9 cellular contexts compared by ENCODE assay signal in genomic region chr6:11324453-11325023, GRCh38.
DNase-seq lines count a peak whose midpoint lies in the region; ATAC-seq and TF ChIP-seq lines count a peak whose summit lies in the region.
"Had no signal": no experiment of that assay in that cellular context is flagged by ENCODE, and none has a peak within 500 bp of the region (broad histone marks: within the 10 kb centered on the region; RNA-seq: fewer than 3 reads in every experiment).

No MANE protein-coding gene starts in this region.

- H2AFZ ChIP-seq in MM.1S (ENCODE audit: low read length), result no peak overlapping the region

- no peak overlapping the region for H4K8ac ChIP-seq in mesendoderm (ENCODE audit: low read depth, low read length)

- H4K20me1 ChIP-seq in MM.1S (ENCODE audit: insufficient read depth, low read length), result no peaks in the 10 kb centered on the region

- H3K79me2 ChIP-seq in MM.1S (ENCODE audit: low read length) (peaks cover 19% of the 10 kb centered on the region), mesendoderm (ENCODE audit: control insufficient read depth, insufficient read depth, low read length) (no peaks in the 10 kb centered on the region)

- H3K4me3 ChIP-seq in MM.1S (ENCODE audit: low read length), result no peak overlapping the region
- no peak overlapping the region for H3K4me3 ChIP-seq in heart left ventricle
- H3K4me3 ChIP-seq in mesendoderm (ENCODE audit: low read length), result no peak overlapping the region
- H3K4me3 ChIP-seq in psoas muscle, result no peak overlapping the region

- POLR2A ChIA-PET in GM10248 (lab: Yijun Ruan, JAX), result no interaction called here

- 96 to 98% (median 97%) methylated on average over 6 of the region's 6 CpGs for WGBS in heart left ventricle, 4 donors
- no CpG with 5 or more reads among the region's 6 CpGs for WGBS in mesendoderm (ENCODE audit: extremely low coverage, insufficient coverage, low lambda C conversion rate)
- WGBS in psoas muscle, 3 donors, result 90 to 91% (median 90%) methylated on average over 6 of the region's 6 CpGs

- H3K23ac ChIP-seq in mesendoderm (ENCODE audit: low read length), result no peak overlapping the region

- no peaks in the 10 kb centered on the region for H3F3A ChIP-seq in MM.1S (ENCODE audit: insufficient read depth, low read length)

- H4K5ac ChIP-seq in mesendoderm (ENCODE audit: low read length), result no peak overlapping the region

- no peak overlapping the region for H3K4ac ChIP-seq in mesendoderm (ENCODE audit: low read depth, low read length)

- intact Hi-C loops in heart left ventricle (cut with DNase I), result loop anchor here in 1 of 10 donors (5.0 kb wide), 1 partner anchor 158 kb away; no protein-coding TSS in a partner anchor
- intact Hi-C loops in psoas muscle (cut with DNase I), result no loop called here

- no peak overlapping the region for H2AK5ac ChIP-seq in mesendoderm (ENCODE audit: low read length)

- DNase-seq in GM10248 (ENCODE audit: extremely low spot score), result peak; percentile 69
- peak; percentile 7 for DNase-seq in MM.1S
- peak; percentile 38 for DNase-seq in left kidney (ENCODE audit: low read depth, low spot score)
- no peak for DNase-seq in heart left ventricle
- DNase-seq in mesendoderm, result no peak
- no peak for DNase-seq in SKM-1 (lab: John Stamatoyannopoulos, UW; ENCODE audit: unreplicated experiment)
- DNase-seq in psoas muscle, result no peak
- DNase-seq: NCI-H774 had no signal

- no peak overlapping the region for H3K4me2 ChIP-seq in MM.1S (ENCODE audit: low read depth, low read length)
- no peak overlapping the region for H3K4me2 ChIP-seq in mesendoderm (ENCODE audit: low read length)

- H3K27me3 ChIP-seq in MM.1S (replicated peaks; ENCODE audit: insufficient read depth, low read length) (no peaks in the 10 kb centered on the region), heart left ventricle (no peaks in the 10 kb centered on the region), mesendoderm (ENCODE audit: insufficient read depth, low read length, poor library complexity) (no peaks in the 10 kb centered on the region), psoas muscle (ENCODE audit: insufficient read depth in 3 of 3, low read length in 2 of 3) (no peaks in the 10 kb centered on the region)

- H3K79me1 ChIP-seq in mesendoderm (ENCODE audit: low read length), result no peaks in the 10 kb centered on the region

- no peak overlapping the region for H3K27ac ChIP-seq in MM.1S (ENCODE audit: low read length)
- H3K27ac ChIP-seq in heart left ventricle, result peak overlapping the region in 1 of 12 donors; percentile 62
- no peak overlapping the region for H3K27ac ChIP-seq in mesendoderm (ENCODE audit: low read depth, low read length)
- no peak overlapping the region for H3K27ac ChIP-seq in psoas muscle

- H3K9me3 ChIP-seq in MM.1S (replicated peaks; ENCODE audit: insufficient read depth, low read length), result no peaks in the 10 kb centered on the region
- no peaks in the 10 kb centered on the region for H3K9me3 ChIP-seq in heart left ventricle
- H3K9me3 ChIP-seq in psoas muscle, result no peaks in the 10 kb centered on the region

- H3K56ac ChIP-seq in mesendoderm (ENCODE audit: low read length), result no peak overlapping the region

- no peak overlapping the region for H3K9ac ChIP-seq in MM.1S (ENCODE audit: low read length)
- H3K9ac ChIP-seq in mesendoderm (ENCODE audit: low read length), result no peak overlapping the region

- H2BK5ac ChIP-seq in mesendoderm (ENCODE audit: low read length), result no peak overlapping the region

- H3K36me3 ChIP-seq in MM.1S (replicated peaks; ENCODE audit: insufficient read depth, low read length) (no peaks in the 10 kb centered on the region), heart left ventricle (no peaks in the 10 kb centered on the region), mesendoderm (ENCODE audit: control insufficient read depth, insufficient read depth, low read length) (no peaks in the 10 kb centered on the region), psoas muscle (ENCODE audit: insufficient read depth in 1 of 2, low read depth in 1 of 2) (no peaks in the 10 kb centered on the region)

- H3K18ac ChIP-seq in mesendoderm (ENCODE audit: low read length), result no peak overlapping the region

- CTCF ChIA-PET in GM10248 (lab: Yijun Ruan, JAX), result interaction anchor here (0.7 to 3.7 kb wide), 6 partner anchors 7 to 251 kb away, joined by 3 to 18 read pairs (median 4); no protein-coding TSS in a partner anchor

- H3K4me1 ChIP-seq in MM.1S (ENCODE audit: low read length), result no peaks in the 10 kb centered on the region
- H3K4me1 ChIP-seq in heart left ventricle, result peaks cover 0 to 29% (median 0%) of the 10 kb centered on the region in 12 donors
- H3K4me1 ChIP-seq in mesendoderm (ENCODE audit: control insufficient read depth, low read depth, low read length), result no peaks in the 10 kb centered on the region
- H3K4me1 ChIP-seq in psoas muscle, result no peaks in the 10 kb centered on the region

- H3K9me2 ChIP-seq in MM.1S (replicated peaks; ENCODE audit: insufficient read depth, low read length), result no peaks in the 10 kb centered on the region

- no peak overlapping the region for H2BK120ac ChIP-seq in mesendoderm (ENCODE audit: low read depth, low read length)

- peak; percentile 65 for ATAC-seq in GM21515 (IDR thresholded peaks at IDR 0.05; ENCODE audit: unreplicated experiment)
- no peak for ATAC-seq in heart left ventricle
- ATAC-seq in psoas muscle, result no peak

- no peak for TF ChIP-seq POLR2A in heart left ventricle (IDR thresholded peaks at IDR 0.05)

- no peak overlapping the region for H2BK15ac ChIP-seq in mesendoderm (replicated peaks; ENCODE audit: low read depth)

- TF ChIP-seq CTCF in GM10248 (IDR thresholded peaks at IDR 0.05; ENCODE audit: control extremely low read depth, extremely low read depth, low read depth, missing control alignments) (no peak), MM.1S (IDR thresholded peaks at IDR 0.05; ENCODE audit: low read length) (no peak), heart left ventricle (IDR thresholded peaks at IDR 0.05) (no peak), psoas muscle (IDR thresholded peaks at IDR 0.05) (no peak)

Comparison
In these comparisons a context has a peak if more than half of its experiments do, and no peak if none do; other contexts are left out.
1. DNase-seq: peak in GM10248 (single experiment), MM.1S (single experiment) and left kidney (single experiment); none in heart left ventricle (0 of 5), mesendoderm (single experiment), SKM-1 (single experiment) and psoas muscle (0 of 2).